Comparison of ENCODE assay signal across 1 cellular context in genomic region chr3:60190073-60190472, GRCh38.
A peak's percentile ranks its signal among the peaks of the same experiment; 100 is the strongest.
TF ChIP-seq lines count a peak whose summit lies in the region.

No MANE protein-coding gene starts in this region.

TF ChIP-seq in K562, 482 proteins besides CTCF, POLR2A, EP300 and RAD21 (continued from another document):
- TF ChIP-seq ZBTB11 (CRISPR knock-in tag; IDR thresholded peaks at IDR 0.05) (no peak), SMARCA4 (IDR thresholded peaks at IDR 0.05) (0 out of 2 replicates have a peak, but pooled peaks have one; percentile 41), ZNF175 (CRISPR knock-in tag; IDR thresholded peaks at IDR 0.05; ENCODE audit: low read depth) (no peak), FOXM1 (IDR thresholded peaks at IDR 0.05; ENCODE audit: low read depth) (peak; percentile 59; the same call in 1 of the 2 replicates), FOXM1 (CRISPR knock-in tag; IDR thresholded peaks at IDR 0.05; ENCODE audit: low read depth) (no peak), ZNF324 (CRISPR knock-in tag; IDR thresholded peaks at IDR 0.05) (no peak), SMAD1 (IDR thresholded peaks at IDR 0.05; ENCODE audit: low read depth, low read length, partially characterized antibody) (no peak), EGR1 (conservative IDR thresholded peaks at IDR 0.05) (peak; percentile 60), MEF2A (IDR thresholded peaks at IDR 0.05; ENCODE audit: control insufficient read depth, low read depth, low read length) (peak; percentile 55; the same call in 1 of the 2 replicates), CREM (IDR thresholded peaks at IDR 0.05; ENCODE audit: low read depth) (peak; percentile 70), ZNF384 (IDR thresholded peaks at IDR 0.05; ENCODE audit: low read depth, low read length) (0 out of 2 replicates have a peak, but pooled peaks have one; percentile 43), RBM34 (IDR thresholded peaks at IDR 0.05; ENCODE audit: borderline replicate concordance, insufficient read depth, low read length) (no peak), CREB5 (CRISPR knock-in tag; IDR thresholded peaks at IDR 0.05) (no peak), ZNF785 (CRISPR knock-in tag; IDR thresholded peaks at IDR 0.05) (no peak), ZBTB8A (IDR thresholded peaks at IDR 0.05; ENCODE audit: partially characterized antibody) (no peak), PHF21A (IDR thresholded peaks at IDR 0.05; ENCODE audit: borderline replicate concordance, low read depth) (no peak), SNIP1 (IDR thresholded peaks at IDR 0.05; ENCODE audit: low read depth) (no peak), HCFC1 (IDR thresholded peaks at IDR 0.05; ENCODE audit: low read depth, low read length) (no peak), BRF1 (IDR thresholded peaks at IDR 0.05; ENCODE audit: borderline replicate concordance, extremely low read depth, insufficient read length) (no peak), JUN (IDR thresholded peaks at IDR 0.05; ENCODE audit: borderline replicate concordance, low read depth, low read length) (0 out of 2 replicates have a peak, but pooled peaks have one; percentile 10), JUN (CRISPR knock-in tag; IDR thresholded peaks at IDR 0.05; ENCODE audit: borderline replicate concordance) (no peak), ZNF668 (CRISPR knock-in tag; IDR thresholded peaks at IDR 0.05) (no peak), DPF2 (IDR thresholded peaks at IDR 0.05) (peak; percentile 36), RBM39 (optimal IDR thresholded peaks at IDR 0.05; ENCODE audit: low read depth, low read length) (no peak), ARNT (IDR thresholded peaks at IDR 0.05) (peak in 1 of 2 experiments; percentile 17; a peak in 1 of 4 replicates), CREB1 (IDR thresholded peaks at IDR 0.05) (no peak), CREB1 (CRISPR knock-in tag; IDR thresholded peaks at IDR 0.05) (peak; percentile 18; the same call in 1 of the 2 replicates), ATF6 (CRISPR knock-in tag; IDR thresholded peaks at IDR 0.05) (no peak)
- TF ChIP-seq, protein P1, sequence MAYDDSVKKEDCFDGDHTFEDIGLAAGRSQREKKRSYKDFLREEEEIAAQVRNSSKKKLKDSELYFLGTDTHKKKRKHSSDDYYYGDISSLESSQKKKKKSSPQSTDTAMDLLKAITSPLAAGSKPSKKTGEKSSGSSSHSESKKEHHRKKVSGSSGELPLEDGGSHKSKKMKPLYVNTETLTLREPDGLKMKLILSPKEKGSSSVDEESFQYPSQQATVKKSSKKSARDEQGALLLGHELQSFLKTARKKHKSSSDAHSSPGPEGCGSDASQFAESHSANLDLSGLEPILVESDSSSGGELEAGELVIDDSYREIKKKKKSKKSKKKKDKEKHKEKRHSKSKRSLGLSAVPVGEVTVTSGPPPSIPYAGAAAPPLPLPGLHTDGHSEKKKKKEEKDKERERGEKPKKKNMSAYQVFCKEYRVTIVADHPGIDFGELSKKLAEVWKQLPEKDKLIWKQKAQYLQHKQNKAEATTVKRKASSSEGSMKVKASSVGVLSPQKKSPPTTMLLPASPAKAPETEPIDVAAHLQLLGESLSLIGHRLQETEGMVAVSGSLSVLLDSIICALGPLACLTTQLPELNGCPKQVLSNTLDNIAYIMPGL (CRISPR knock-in tag; IDR thresholded peaks at IDR 0.05) = no peak
